Comparison of ENCODE assay signal across 23 cellular contexts in the genomic region with DNA sequence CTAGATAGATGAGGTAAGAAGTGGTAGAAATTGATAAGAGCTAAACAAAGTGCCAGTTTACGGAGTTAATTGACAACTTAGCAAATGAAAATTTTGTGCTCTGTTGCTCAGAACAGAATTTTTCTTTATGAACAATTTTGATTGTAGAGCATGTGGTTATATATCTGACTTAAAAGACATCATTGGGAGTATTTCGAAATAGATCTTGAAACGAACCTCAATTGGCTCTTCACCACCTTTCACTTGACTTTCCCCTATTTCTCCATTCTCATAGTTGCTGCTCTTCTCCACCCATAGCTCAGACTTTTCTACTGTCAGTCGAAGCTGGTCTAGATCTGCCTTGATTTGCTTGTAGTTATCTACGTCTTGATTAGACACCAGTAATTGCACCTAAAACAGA.
DNase-seq lines count a peak whose midpoint lies in the region; ATAC-seq, FAIRE-seq and TF ChIP-seq lines count a peak whose summit lies in the region.
"Had no signal": no experiment of that assay in that cellular context is flagged by ENCODE, and none has a peak within 500 bp of the region (broad histone marks: within the 10 kb centered on the region; RNA-seq: fewer than 3 reads in every experiment).

No MANE protein-coding gene starts in this region.

- peaks cover 8% of the 10 kb centered on the region for H3K27me3 Mint-ChIP-seq in glutamatergic neuron (ENCODE audit: unreplicated experiment)
- H3K27me3 Mint-ChIP-seq: B cell; CD4-positive, alpha-beta T cell had no signal

- CTCF ChIA-PET in A549 (lab: Yijun Ruan, JAX), result interaction anchor here (1.0 kb wide), 1 partner anchor 14 kb away, joined by 5 read pairs; no protein-coding TSS in a partner anchor

- peak overlapping the region; percentile 74 for H3K27ac Mint-ChIP-seq in glutamatergic neuron (ENCODE audit: unreplicated experiment)
- H3K27ac Mint-ChIP-seq: B cell; CD4-positive, alpha-beta T cell; CD8-positive, alpha-beta T cell had no signal

- H3K9me3 ChIP-seq in A549 (no peaks in the 10 kb centered on the region), upper lobe of left lung (no peaks in the 10 kb centered on the region)
- H3K9me3 ChIP-seq: BLaER1 treated with 17β-estradiol and CSF1 and Interleukin-3, amounts not matched to agents 10 nM and 100 nM; Caco-2 had no signal

- TF ChIP-seq CTCF in A549 (IDR thresholded peaks at IDR 0.05) (no peak), glutamatergic neuron (IDR thresholded peaks at IDR 0.05; ENCODE audit: partially characterized antibody, unreplicated experiment) (no peak), upper lobe of left lung (IDR thresholded peaks at IDR 0.05) (no peak)

- H3K27ac ChIP-seq in A549, result no peak overlapping the region
- no peak overlapping the region for H3K27ac ChIP-seq in upper lobe of left lung
- H3K27ac ChIP-seq: BLaER1 treated with 17β-estradiol and CSF1 and Interleukin-3, amounts not matched to agents 10 nM and 100 nM; C4-2B had no signal

- TF ChIP-seq POLR2A in A549 (IDR thresholded peaks at IDR 0.05; ENCODE audit: low read length) (no peak), GM12892 (IDR thresholded peaks at IDR 0.05; ENCODE audit: low read depth, low read length) (no peak), upper lobe of left lung (IDR thresholded peaks at IDR 0.05) (no peak)

- H3K4me3 ChIP-seq in A549 (no peak overlapping the region), upper lobe of left lung (no peak overlapping the region)
- H3K4me3 ChIP-seq: BLaER1 treated with 17β-estradiol and CSF1 and Interleukin-3, amounts not matched to agents 10 nM and 100 nM had no signal

- peaks cover 7 to 36% (median 10%) of the 10 kb centered on the region in 4 donors for H3K36me3 ChIP-seq in upper lobe of left lung

- no peak overlapping the region for H3K4me3 Mint-ChIP-seq in glutamatergic neuron (ENCODE audit: unreplicated experiment)
- H3K4me3 Mint-ChIP-seq: B cell; CD4-positive, alpha-beta T cell; CD8-positive, alpha-beta T cell had no signal

- peaks cover 8% of the 10 kb centered on the region for H3K36me3 Mint-ChIP-seq in glutamatergic neuron (ENCODE audit: unreplicated experiment)

- TF ChIP-seq EP300 in A549 (IDR thresholded peaks at IDR 0.05) (no peak), upper lobe of left lung (IDR thresholded peaks at IDR 0.05) (no peak)

- TF ChIP-seq RAD21 in A549 (conservative IDR thresholded peaks at IDR 0.05 in 1 of 2, IDR thresholded peaks at IDR 0.05 in 1 of 2), result no peak

- FAIRE-seq in A549 (lab: Jason Lieb, UNC) (peak; percentile 7), GM12892 (lab: Jason Lieb, UNC) (peak; percentile 66)
- FAIRE-seq: D721Med, G401.6, GM12891, GM18507 had no signal

- H3K4me2 ChIP-seq in A549, result no peak overlapping the region
- H3K4me2 ChIP-seq: BLaER1 treated with 17β-estradiol and CSF1 and Interleukin-3, amounts not matched to agents 10 nM and 100 nM had no signal

- POLR2A ChIA-PET in A549 (lab: Yijun Ruan, JAX), result no interaction called here

- peaks cover 44% of the 10 kb centered on the region for H3K4me1 Mint-ChIP-seq in glutamatergic neuron (ENCODE audit: low read depth, unreplicated experiment)
- H3K4me1 Mint-ChIP-seq: B cell had no signal

- 62% methylated on average over 5 of the region's 5 CpGs for WGBS in A549 (ENCODE audit: missing lambda C conversion rate)
- 85 to 86% methylated on average over 5 of the region's 5 CpGs for WGBS in upper lobe of left lung, 2 donors

- H3K4me1 ChIP-seq in A549 (no peaks in the 10 kb centered on the region), upper lobe of left lung (no peaks in the 10 kb centered on the region)
- H3K4me1 ChIP-seq: Caco-2 had no signal

- no peak for DNase-seq in A549 (ENCODE audit: low read depth in 1 of 2, low spot score in 1 of 2)
- no peak for DNase-seq in GM12892 (ENCODE audit: insufficient read length)
- peak; percentile 4 for DNase-seq in MV-4-11 (lab: John Stamatoyannopoulos, UW)
- no peak for DNase-seq in glutamatergic neuron
- DNase-seq in HuH-7 (ENCODE audit: low spot score), result no peak
- no peak for DNase-seq in LoVo (ENCODE audit: low spot score)
- DNase-seq in upper lobe of left lung, result no peak
- DNase-seq: 8988T; AML-193; Caco-2; Calu3; CD4-positive, alpha-beta T cell; CD8-positive, alpha-beta T cell; DMS79 treated with DMSO at 0.1 percent for 48 hours; GF-D8 had no signal

- ATAC-seq in A549 (no peak), HG03460 (IDR thresholded peaks at IDR 0.05; ENCODE audit: unreplicated experiment) (no peak), upper lobe of left lung (ENCODE audit: low FRiP score in 2 of 2) (no peak)
- ATAC-seq: CD8-positive, alpha-beta T cell had no signal

- peaks cover 10% of the 10 kb centered on the region for H3K9me3 Mint-ChIP-seq in glutamatergic neuron (ENCODE audit: unreplicated experiment)
- H3K9me3 Mint-ChIP-seq: CD4-positive, alpha-beta T cell; CD8-positive, alpha-beta T cell had no signal

- H3K27me3 ChIP-seq in upper lobe of left lung, result no peaks in the 10 kb centered on the region
- H3K27me3 ChIP-seq: BLaER1 treated with 17β-estradiol and CSF1 and Interleukin-3, amounts not matched to agents 10 nM and 100 nM had no signal

TF ChIP-seq in A549, 52 proteins besides CTCF, POLR2A, EP300 and RAD21:
- TF ChIP-seq HOXB5 (CRISPR knock-in tag; IDR thresholded peaks at IDR 0.05) (no peak), HOXB13 (CRISPR knock-in tag; IDR thresholded peaks at IDR 0.05; ENCODE audit: low read depth) (no peak), CHD4 (IDR thresholded peaks at IDR 0.05; ENCODE audit: borderline replicate concordance) (no peak), MAZ (IDR thresholded peaks at IDR 0.05; ENCODE audit: borderline replicate concordance, low read depth, low read length) (no peak), NR3C1 (IDR thresholded peaks at IDR 0.05) (no peak), ZC3H11A (IDR thresholded peaks at IDR 0.05) (no peak), NFE2L2 (conservative IDR thresholded peaks at IDR 0.05; ENCODE audit: low read length) (no peak)
- TF ChIP-seq, protein P1, sequence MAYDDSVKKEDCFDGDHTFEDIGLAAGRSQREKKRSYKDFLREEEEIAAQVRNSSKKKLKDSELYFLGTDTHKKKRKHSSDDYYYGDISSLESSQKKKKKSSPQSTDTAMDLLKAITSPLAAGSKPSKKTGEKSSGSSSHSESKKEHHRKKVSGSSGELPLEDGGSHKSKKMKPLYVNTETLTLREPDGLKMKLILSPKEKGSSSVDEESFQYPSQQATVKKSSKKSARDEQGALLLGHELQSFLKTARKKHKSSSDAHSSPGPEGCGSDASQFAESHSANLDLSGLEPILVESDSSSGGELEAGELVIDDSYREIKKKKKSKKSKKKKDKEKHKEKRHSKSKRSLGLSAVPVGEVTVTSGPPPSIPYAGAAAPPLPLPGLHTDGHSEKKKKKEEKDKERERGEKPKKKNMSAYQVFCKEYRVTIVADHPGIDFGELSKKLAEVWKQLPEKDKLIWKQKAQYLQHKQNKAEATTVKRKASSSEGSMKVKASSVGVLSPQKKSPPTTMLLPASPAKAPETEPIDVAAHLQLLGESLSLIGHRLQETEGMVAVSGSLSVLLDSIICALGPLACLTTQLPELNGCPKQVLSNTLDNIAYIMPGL (CRISPR knock-in tag; IDR thresholded peaks at IDR 0.05; ENCODE audit: borderline replicate concordance), result no peak
- TF ChIP-seq, protein P2, sequence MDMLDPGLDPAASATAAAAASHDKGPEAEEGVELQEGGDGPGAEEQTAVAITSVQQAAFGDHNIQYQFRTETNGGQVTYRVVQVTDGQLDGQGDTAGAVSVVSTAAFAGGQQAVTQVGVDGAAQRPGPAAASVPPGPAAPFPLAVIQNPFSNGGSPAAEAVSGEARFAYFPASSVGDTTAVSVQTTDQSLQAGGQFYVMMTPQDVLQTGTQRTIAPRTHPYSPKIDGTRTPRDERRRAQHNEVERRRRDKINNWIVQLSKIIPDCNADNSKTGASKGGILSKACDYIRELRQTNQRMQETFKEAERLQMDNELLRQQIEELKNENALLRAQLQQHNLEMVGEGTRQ (IDR thresholded peaks at IDR 0.05), result no peak
